In the genomic region with DNA sequence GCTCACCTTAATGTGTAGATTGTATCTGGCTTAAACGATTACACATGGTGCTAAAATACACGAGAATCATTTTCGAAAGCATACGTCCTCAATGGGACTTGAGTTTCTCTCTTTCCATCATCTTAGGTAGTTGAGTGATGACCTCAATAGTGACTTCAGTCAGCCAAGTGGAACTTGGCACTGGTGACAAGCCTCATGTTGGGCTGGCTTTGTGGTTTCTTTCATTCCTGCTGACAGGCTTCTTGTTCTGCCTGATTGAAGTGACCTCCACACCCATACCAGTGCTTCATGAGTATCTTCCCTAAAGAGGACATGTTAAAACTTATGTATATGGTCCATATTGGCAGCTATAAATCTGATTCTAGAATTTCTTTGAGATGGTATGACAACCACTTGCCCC, we compare ENCODE assay signal across 1 cellular context.
A peak's percentile ranks its signal among the peaks of the same experiment; 100 is the strongest.
TF ChIP-seq lines count a peak whose summit lies in the region.

No MANE protein-coding gene starts in this region.

TF ChIP-seq in K562, 482 proteins besides CTCF, POLR2A, EP300 and RAD21 (continued from another document):
- TF ChIP-seq, protein P1, sequence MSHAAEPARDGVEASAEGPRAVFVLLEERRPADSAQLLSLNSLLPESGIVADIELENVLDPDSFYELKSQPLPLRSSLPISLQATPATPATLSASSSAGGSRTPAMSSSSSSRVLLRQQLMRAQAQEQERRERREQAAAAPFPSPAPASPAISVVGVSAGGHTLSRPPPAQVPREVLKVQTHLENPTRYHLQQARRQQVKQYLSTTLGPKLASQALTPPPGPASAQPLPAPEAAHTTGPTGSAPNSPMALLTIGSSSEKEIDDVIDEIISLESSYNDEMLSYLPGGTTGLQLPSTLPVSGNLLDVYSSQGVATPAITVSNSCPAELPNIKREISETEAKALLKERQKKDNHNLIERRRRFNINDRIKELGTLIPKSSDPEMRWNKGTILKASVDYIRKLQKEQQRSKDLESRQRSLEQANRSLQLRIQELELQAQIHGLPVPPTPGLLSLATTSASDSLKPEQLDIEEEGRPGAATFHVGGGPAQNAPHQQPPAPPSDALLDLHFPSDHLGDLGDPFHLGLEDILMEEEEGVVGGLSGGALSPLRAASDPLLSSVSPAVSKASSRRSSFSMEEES (CRISPR knock-in tag; IDR thresholded peaks at IDR 0.05) = no peak
- TF ChIP-seq, protein P2, sequence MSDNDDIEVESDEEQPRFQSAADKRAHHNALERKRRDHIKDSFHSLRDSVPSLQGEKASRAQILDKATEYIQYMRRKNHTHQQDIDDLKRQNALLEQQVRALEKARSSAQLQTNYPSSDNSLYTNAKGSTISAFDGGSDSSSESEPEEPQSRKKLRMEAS (CRISPR knock-in tag; IDR thresholded peaks at IDR 0.05) = no peak
- TF ChIP-seq FOXM1 (IDR thresholded peaks at IDR 0.05; ENCODE audit: low read depth) = no peak
- no peak for TF ChIP-seq FOXM1 (CRISPR knock-in tag; IDR thresholded peaks at IDR 0.05; ENCODE audit: low read depth)
- TF ChIP-seq ZNF589 (CRISPR knock-in tag; IDR thresholded peaks at IDR 0.05; ENCODE audit: low read depth) = no peak
- TF ChIP-seq ZNF507 (tag; conservative IDR thresholded peaks at IDR 0.05) = no peak
- TF ChIP-seq, protein P3, sequence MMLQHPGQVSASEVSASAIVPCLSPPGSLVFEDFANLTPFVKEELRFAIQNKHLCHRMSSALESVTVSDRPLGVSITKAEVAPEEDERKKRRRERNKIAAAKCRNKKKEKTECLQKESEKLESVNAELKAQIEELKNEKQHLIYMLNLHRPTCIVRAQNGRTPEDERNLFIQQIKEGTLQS (IDR thresholded peaks at IDR 0.05) = 0 out of 2 replicates have a peak, but pooled peaks have one; percentile 16
- TF ChIP-seq, protein P3 (CRISPR knock-in tag; conservative IDR thresholded peaks at IDR 0.05) = no peak
- TF ChIP-seq, protein P4, sequence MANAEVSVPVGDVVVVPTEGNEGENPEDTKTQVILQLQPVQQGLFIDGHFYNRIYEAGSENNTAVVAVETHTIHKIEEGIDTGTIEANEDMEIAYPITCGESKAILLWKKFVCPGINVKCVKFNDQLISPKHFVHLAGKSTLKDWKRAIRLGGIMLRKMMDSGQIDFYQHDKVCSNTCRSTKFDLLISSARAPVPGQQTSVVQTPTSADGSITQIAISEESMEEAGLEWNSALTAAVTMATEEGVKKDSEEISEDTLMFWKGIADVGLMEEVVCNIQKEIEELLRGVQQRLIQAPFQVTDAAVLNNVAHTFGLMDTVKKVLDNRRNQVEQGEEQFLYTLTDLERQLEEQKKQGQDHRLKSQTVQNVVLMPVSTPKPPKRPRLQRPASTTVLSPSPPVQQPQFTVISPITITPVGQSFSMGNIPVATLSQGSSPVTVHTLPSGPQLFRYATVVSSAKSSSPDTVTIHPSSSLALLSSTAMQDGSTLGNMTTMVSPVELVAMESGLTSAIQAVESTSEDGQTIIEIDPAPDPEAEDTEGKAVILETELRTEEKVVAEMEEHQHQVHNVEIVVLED (CRISPR knock-in tag; IDR thresholded peaks at IDR 0.05) = no peak
- no peak for TF ChIP-seq ATF7 (IDR thresholded peaks at IDR 0.05)
